Comparison of ENCODE assay signal across 9 cellular contexts in genomic region chr10:71726673-71727428, GRCh38. TPM values are rescaled to one million over a fixed set of nuclear protein-coding genes. Genes with fewer than 3 reads are reported as not detected.
A peak's percentile ranks its signal among the peaks of the same experiment; 100 is the strongest.
DNase-seq lines count a peak whose midpoint lies in the region; ATAC-seq and TF ChIP-seq lines count a peak whose summit lies in the region.
"Had no signal": no experiment of that assay in that cellular context is flagged by ENCODE, and none has a peak within 500 bp of the region (broad histone marks: within the 10 kb centered on the region; RNA-seq: fewer than 3 reads in every experiment).

No MANE protein-coding gene starts in this region.

- H3K9ac ChIP-seq in mammary epithelial cell (ENCODE audit: insufficient read depth, low read length): no peak overlapping the region

- H3K36me3 Mint-ChIP-seq in T-helper 1 cell treated with Interleukin-12 subunit alpha and Interleukin-12 subunit beta and Interleukin-4 antibody, amounts not matched to agents 30 μg/mL and 1 μg/mL, for 36 hours (ENCODE audit: low read depth): no peaks in the 10 kb centered on the region

- no peak overlapping the region for H3K4me2 ChIP-seq in mammary epithelial cell (ENCODE audit: insufficient read depth, low read depth, low read length)

- H3K27me3 ChIP-seq in layer of hippocampus (ENCODE audit: control insufficient read depth, insufficient read depth, low read length) (no peaks in the 10 kb centered on the region), upper lobe of right lung (no peaks in the 10 kb centered on the region), dorsolateral prefrontal cortex (no peaks in the 10 kb centered on the region), mammary epithelial cell (ENCODE audit: insufficient read depth, low read length) (no peaks in the 10 kb centered on the region)

- peak overlapping the region; percentile 92 for H3K27ac Mint-ChIP-seq in T-helper 1 cell treated with Interleukin-12 subunit alpha and Interleukin-12 subunit beta and Interleukin-4 antibody, amounts not matched to agents 30 μg/mL and 1 μg/mL, for 36 hours

- H3K9me3 Mint-ChIP-seq in T-helper 1 cell treated with Interleukin-12 subunit alpha and Interleukin-12 subunit beta and Interleukin-4 antibody, amounts not matched to agents 30 μg/mL and 1 μg/mL, for 36 hours: no peaks in the 10 kb centered on the region

- no peaks in the 10 kb centered on the region for H3K27me3 Mint-ChIP-seq in T-helper 1 cell treated with Interleukin-12 subunit alpha and Interleukin-12 subunit beta and Interleukin-4 antibody, amounts not matched to agents 30 μg/mL and 1 μg/mL, for 36 hours (ENCODE audit: low read depth)

- H4K20me1 ChIP-seq in mammary epithelial cell (ENCODE audit: insufficient read depth, low read length): no peaks in the 10 kb centered on the region

- ATAC-seq in GM18870 (IDR thresholded peaks at IDR 0.05; ENCODE audit: unreplicated experiment) (peak; percentile 48), HG02852 (IDR thresholded peaks at IDR 0.05; ENCODE audit: unreplicated experiment) (peak; percentile 31), upper lobe of right lung (no peak)

- TF ChIP-seq CTCF in upper lobe of right lung (IDR thresholded peaks at IDR 0.05) (no peak), dorsolateral prefrontal cortex (IDR thresholded peaks at IDR 0.05 in 54 of 56, conservative IDR thresholded peaks at IDR 0.05 in 2 of 56; ENCODE audit: low read depth in 1 of 56, partially characterized antibody in 56 of 56) (no peak), mammary epithelial cell (conservative IDR thresholded peaks at IDR 0.05 in 1 of 2, IDR thresholded peaks at IDR 0.05 in 1 of 2; ENCODE audit: extremely low read depth in 1 of 2, insufficient read depth in 1 of 2, low read depth in 1 of 2, low read length in 2 of 2) (no peak)

- WGBS in mammary epithelial cell (ENCODE audit: low coverage, missing lambda C conversion rate): 93% methylated on average over 12 of the region's 15 CpGs

- H3K4me1 Mint-ChIP-seq in T-helper 1 cell treated with Interleukin-12 subunit alpha and Interleukin-12 subunit beta and Interleukin-4 antibody, amounts not matched to agents 30 μg/mL and 1 μg/mL, for 36 hours (ENCODE audit: low read depth): peaks cover 50% of the 10 kb centered on the region

- no peak for DNase-seq in upper lobe of right lung
- DNase-seq in dorsolateral prefrontal cortex: no peak
- no peak for DNase-seq in DMS153 treated with DMSO at 0.1 percent for 48 hours (lab: John Stamatoyannopoulos, UW; ENCODE audit: unreplicated experiment)
- DNase-seq in mammary epithelial cell: no peak

- in situ Hi-C loops in mammary epithelial cell (cut with MboI; ENCODE audit: low sequenced_read_pairs in 2 of 2): no loop called here

- H3K36me3 ChIP-seq in upper lobe of right lung: no peaks in the 10 kb centered on the region
- no peaks in the 10 kb centered on the region for H3K36me3 ChIP-seq in mammary epithelial cell (ENCODE audit: insufficient read depth, low read length)

- H3K4me3 ChIP-seq in upper lobe of right lung (no peak overlapping the region), dorsolateral prefrontal cortex (no peak overlapping the region), mammary epithelial cell (replicated peaks in 1 of 3; ENCODE audit: insufficient read depth in 1 of 3, low read depth in 2 of 3, low read length in 3 of 3) (no peak overlapping the region)

- CTCF ChIA-PET in mammary epithelial cell (lab: Charles Lee; ENCODE audit: low non-redundant PET): no interaction called here

- intact Hi-C loops in upper lobe of right lung (cut with DNase I): no loop called here
- intact Hi-C loops in dorsolateral prefrontal cortex (cut with DNase I): no loop called here
- intact Hi-C loops in mammary epithelial cell (cut with micrococcal nuclease): loop anchor here (1.0 kb wide), 1 partner anchor 14 kb away; no protein-coding TSS in a partner anchor

- peaks cover 39% of the 10 kb centered on the region for H3K4me1 ChIP-seq in upper lobe of right lung
- H3K4me1 ChIP-seq in mammary epithelial cell (ENCODE audit: insufficient read depth, low read length): peaks cover 25% of the 10 kb centered on the region

- H3K79me2 ChIP-seq in mammary epithelial cell (ENCODE audit: insufficient read depth, low read length): no peaks in the 10 kb centered on the region

- H3K9me3 ChIP-seq in upper lobe of right lung: no peaks in the 10 kb centered on the region
- no peaks in the 10 kb centered on the region for H3K9me3 ChIP-seq in mammary epithelial cell (replicated peaks; ENCODE audit: insufficient read depth, low read length)

- H3K4me3 Mint-ChIP-seq in T-helper 1 cell treated with Interleukin-12 subunit alpha and Interleukin-12 subunit beta and Interleukin-4 antibody, amounts not matched to agents 30 μg/mL and 1 μg/mL, for 36 hours: peak overlapping the region; percentile 43

- H2AFZ ChIP-seq in mammary epithelial cell (ENCODE audit: low read depth, low read length): no peak overlapping the region

- H3K27ac ChIP-seq in layer of hippocampus (ENCODE audit: low read depth, low read length): peak overlapping the region; percentile 43
- peak overlapping the region; percentile 86 for H3K27ac ChIP-seq in upper lobe of right lung
- H3K27ac ChIP-seq in dorsolateral prefrontal cortex: peak overlapping the region in 25 of 59 donors; percentile 0 to 78 (median 50)
- H3K27ac ChIP-seq in mammary epithelial cell (ENCODE audit: insufficient read depth, low read depth, low read length): no peak overlapping the region

- dilution Hi-C loops in mammary epithelial cell (cut with HindIII; ENCODE audit: low sequenced_read_pairs): no loop called here

- no TSS peak for BruUV-seq in mammary epithelial cell (replicated peaks; lab: Mats Ljungman, UMichigan)

RNA-seq across cellular contexts. Expression of gene C10orf105, which starts 7.3 kb away (rescaled TPM):
- total RNA-seq in upper lobe of right lung (0.52 TPM), dorsolateral prefrontal cortex (10 to 100 TPM in 14 of 120 experiments, 1 to 10 TPM in 102, under 1 TPM in 4; 0.63 to 21.1 (median 4.3) TPM), mammary epithelial cell (under 1 TPM in 1 of 2 donors, not detected in 1; under 0.01 TPM)
- polyA plus RNA-seq in mammary epithelial cell: not detected
- not detected for polyA minus RNA-seq in mammary epithelial cell
- total RNA-seq: HT1080 had no signal

RNA-seq across cellular contexts. Expression of gene VSIR, which starts 46.5 kb away (rescaled TPM):
- total RNA-seq in upper lobe of right lung: 128 TPM
- total RNA-seq in dorsolateral prefrontal cortex: 100 to 1,000 TPM in 4 of 120 experiments, 10 to 100 TPM in 116; 23.3 to 173 (median 52.8) TPM
- total RNA-seq in mammary epithelial cell: 10 to 100 TPM; 39.9 to 77.8 TPM
- 26.5 TPM for polyA plus RNA-seq in mammary epithelial cell
- 31.0 TPM for polyA minus RNA-seq in mammary epithelial cell
